Comparison of ENCODE assay signal across 11 cellular contexts in genomic region chr13:47499358-47500150, GRCh38.
DNase-seq lines count a peak whose midpoint lies in the region; ATAC-seq and TF ChIP-seq lines count a peak whose summit lies in the region.
"Had no signal": no experiment of that assay in that cellular context is flagged by ENCODE, and none has a peak within 500 bp of the region (broad histone marks: within the 10 kb centered on the region; RNA-seq: fewer than 3 reads in every experiment).

No MANE protein-coding gene starts in this region.

- in situ Hi-C loops in astrocyte of the cerebellum (cut with HindIII; ENCODE audit: low sequenced_read_pairs): no loop called here

- peaks cover 0 to 5% (median 0%) of the 10 kb centered on the region in 6 donors for H3K9me3 Mint-ChIP-seq in immature natural killer cell
- peaks cover under 1 to 3% of the 10 kb centered on the region in 2 donors for H3K9me3 Mint-ChIP-seq in activated T-cell treated with anti-CD3 and anti-CD28 coated beads, Interleukin-2, amount 50 U/mL, for 72 hours

- no peak for ATAC-seq in activated T-cell treated with anti-CD3 and anti-CD28 coated beads, Interleukin-2, amount 50 U/mL, for 72 hours (replicated peaks in 1 of 2)

- no peak overlapping the region for H3K4me3 ChIP-seq in astrocyte of the cerebellum (ENCODE audit: low read depth, low read length)
- H3K4me3 ChIP-seq: tibial nerve had no signal

- H3K27ac Mint-ChIP-seq in immature natural killer cell: no peak overlapping the region
- no peak overlapping the region for H3K27ac Mint-ChIP-seq in activated T-cell treated with anti-CD3 and anti-CD28 coated beads, Interleukin-2, amount 50 U/mL, for 72 hours
- H3K27ac Mint-ChIP-seq: CD4-positive, alpha-beta memory T cell had no signal

- H3K4me3 Mint-ChIP-seq in immature natural killer cell: no peak overlapping the region
- no peak overlapping the region for H3K4me3 Mint-ChIP-seq in activated T-cell treated with anti-CD3 and anti-CD28 coated beads, Interleukin-2, amount 50 U/mL, for 72 hours
- H3K4me3 Mint-ChIP-seq: CD4-positive, alpha-beta memory T cell had no signal

- H3K36me3 Mint-ChIP-seq in immature natural killer cell: no peaks in the 10 kb centered on the region
- H3K36me3 Mint-ChIP-seq in activated T-cell treated with anti-CD3 and anti-CD28 coated beads, Interleukin-2, amount 50 U/mL, for 72 hours (ENCODE audit: insufficient read depth in 2 of 2): no peaks in the 10 kb centered on the region
- H3K36me3 Mint-ChIP-seq: CD4-positive, alpha-beta memory T cell had no signal

- DNase-seq in AG09319 (ENCODE audit: extremely low read depth, low read depth) (peak; percentile 64), LoVo (ENCODE audit: low spot score) (peak; percentile 2), astrocyte of the cerebellum (ENCODE audit: low read depth) (peak; percentile 68), left kidney (ENCODE audit: low read depth, low spot score) (peak; percentile 52), C1 segment of cervical spinal cord (lab: John Stamatoyannopoulos, UW) (no peak), immature natural killer cell (no peak), activated gamma-delta T cell (lab: John Stamatoyannopoulos, UW) (no peak)
- no peak for DNase-seq in activated T-cell treated with anti-CD3 and anti-CD28 coated beads, Interleukin-2, amount 50 U/mL, for 72 hours
- DNase-seq: CD4-positive, alpha-beta memory T cell; stimulated activated CD4-positive, alpha-beta T cell treated with anti-CD3 and anti-CD28 coated beads, Interleukin-2, amount 100 ng/mL, for 24 hours had no signal

- peaks cover 2 to 6% (median 5%) of the 10 kb centered on the region in 3 donors for H3K27me3 Mint-ChIP-seq in immature natural killer cell (ENCODE audit: low read depth in 3 of 3)
- H3K27me3 Mint-ChIP-seq in activated T-cell treated with anti-CD3 and anti-CD28 coated beads, Interleukin-2, amount 50 U/mL, for 72 hours (ENCODE audit: low read depth): no peaks in the 10 kb centered on the region
- H3K27me3 Mint-ChIP-seq: CD4-positive, alpha-beta memory T cell had no signal

- TF ChIP-seq CTCF in AG09319 (IDR thresholded peaks at IDR 0.05; ENCODE audit: low read depth, low read length): no peak
- no peak for TF ChIP-seq CTCF in astrocyte of the cerebellum (IDR thresholded peaks at IDR 0.05; ENCODE audit: low read depth, low read length, missing control alignments)

- no peaks in the 10 kb centered on the region for H3K4me1 Mint-ChIP-seq in immature natural killer cell
- no peaks in the 10 kb centered on the region for H3K4me1 Mint-ChIP-seq in activated T-cell treated with anti-CD3 and anti-CD28 coated beads, Interleukin-2, amount 50 U/mL, for 72 hours (ENCODE audit: low read depth)

Comparison
In these comparisons a context has a peak if more than half of its experiments do, and no peak if none do; other contexts are left out.
1. DNase-seq: peak in AG09319 (single experiment), LoVo (single experiment), astrocyte of the cerebellum (single experiment) and left kidney (single experiment); none in C1 segment of cervical spinal cord (0 of 14), immature natural killer cell (0 of 3), activated gamma-delta T cell (single experiment) and activated T-cell treated with anti-CD3 and anti-CD28 coated beads, Interleukin-2, amount 50 U/mL, for 72 hours (0 of 2).